ENCODE assay signal across 6 cellular contexts in genomic region chr15:42228981-42229380, GRCh38. TPM values are rescaled to one million over a fixed set of nuclear protein-coding genes. Genes with fewer than 3 reads are reported as not detected.
DNase-seq lines count a peak whose midpoint lies in the region; ATAC-seq and TF ChIP-seq lines count a peak whose summit lies in the region.
"Not testable (repeated sequence)": the region's sequence is repeated elsewhere in the genome, so short reads cannot be mapped to it uniquely, and the experiment has no call there.

No MANE protein-coding gene starts in this region.

- H3K9me3 Mint-ChIP-seq in CD14-positive monocyte; activated T-helper 17 cell treated with anti-CD3 and anti-CD28 coated beads, Interleukin-2, amount 50 U/mL, for 72 hours; activated naive CD8-positive, alpha-beta T cell treated with anti-CD3 and anti-CD28 coated beads, Interleukin-2, amount 50 U/mL, for 24 hours; nephron progenitor cell; stimulated activated effector memory CD8-positive, alpha-beta T cell treated with anti-CD3 and anti-CD28 coated beads, Interleukin-12 subunit alpha, Interleukin-12 subunit beta, amount 100 ng/mL, for 72 hours: not testable (repeated sequence)

- DNase-seq in CD14-positive monocyte (ENCODE audit: low spot score); activated naive CD8-positive, alpha-beta T cell treated with anti-CD3 and anti-CD28 coated beads, Interleukin-2, amount 50 U/mL, for 24 hours; nephron progenitor cell; stimulated activated effector memory CD8-positive, alpha-beta T cell treated with anti-CD3 and anti-CD28 coated beads, Interleukin-12 subunit alpha, Interleukin-12 subunit beta, amount 100 ng/mL, for 72 hours (ENCODE audit: low spot score in 2 of 2): not testable (repeated sequence)

- not testable (repeated sequence) for TF ChIP-seq CTCF in CD14-positive monocyte (IDR thresholded peaks at IDR 0.05); VCaP (conservative IDR thresholded peaks at IDR 0.05); nephron progenitor cell (IDR thresholded peaks at IDR 0.05)

- not testable (repeated sequence) for H3K4me3 Mint-ChIP-seq in CD14-positive monocyte; activated T-helper 17 cell treated with anti-CD3 and anti-CD28 coated beads, Interleukin-2, amount 50 U/mL, for 72 hours; activated naive CD8-positive, alpha-beta T cell treated with anti-CD3 and anti-CD28 coated beads, Interleukin-2, amount 50 U/mL, for 24 hours; nephron progenitor cell; stimulated activated effector memory CD8-positive, alpha-beta T cell treated with anti-CD3 and anti-CD28 coated beads, Interleukin-12 subunit alpha, Interleukin-12 subunit beta, amount 100 ng/mL, for 72 hours

- ATAC-seq in activated T-helper 17 cell treated with anti-CD3 and anti-CD28 coated beads, Interleukin-2, amount 50 U/mL, for 72 hours (replicated peaks); activated naive CD8-positive, alpha-beta T cell treated with anti-CD3 and anti-CD28 coated beads, Interleukin-2, amount 50 U/mL, for 24 hours; stimulated activated effector memory CD8-positive, alpha-beta T cell treated with anti-CD3 and anti-CD28 coated beads, Interleukin-12 subunit alpha, Interleukin-12 subunit beta, amount 100 ng/mL, for 72 hours: not testable (repeated sequence)

- H3K27me3 Mint-ChIP-seq in CD14-positive monocyte (ENCODE audit: low read depth in 3 of 3); activated T-helper 17 cell treated with anti-CD3 and anti-CD28 coated beads, Interleukin-2, amount 50 U/mL, for 72 hours; activated naive CD8-positive, alpha-beta T cell treated with anti-CD3 and anti-CD28 coated beads, Interleukin-2, amount 50 U/mL, for 24 hours; nephron progenitor cell (ENCODE audit: low read depth, poor library complexity): not testable (repeated sequence)

- H3K36me3 Mint-ChIP-seq in CD14-positive monocyte (peaks cover 84 to 96% of the 10 kb centered on the region in 2 donors), nephron progenitor cell (ENCODE audit: low read depth) (peaks cover 52% of the 10 kb centered on the region)
- H3K36me3 Mint-ChIP-seq in activated T-helper 17 cell treated with anti-CD3 and anti-CD28 coated beads, Interleukin-2, amount 50 U/mL, for 72 hours (ENCODE audit: low read depth), result peaks cover 99% of the 10 kb centered on the region
- H3K36me3 Mint-ChIP-seq in activated naive CD8-positive, alpha-beta T cell treated with anti-CD3 and anti-CD28 coated beads, Interleukin-2, amount 50 U/mL, for 24 hours (ENCODE audit: low read depth), result peaks cover 22% of the 10 kb centered on the region
- peaks cover 96% of the 10 kb centered on the region for H3K36me3 Mint-ChIP-seq in stimulated activated effector memory CD8-positive, alpha-beta T cell treated with anti-CD3 and anti-CD28 coated beads, Interleukin-12 subunit alpha, Interleukin-12 subunit beta, amount 100 ng/mL, for 72 hours

- H3K27ac ChIP-seq in VCaP, result peak overlapping the region; percentile 74

- intact Hi-C loops in CD14-positive monocyte (cut with micrococcal nuclease), result not testable (repeated sequence)

- not testable (repeated sequence) for H3K4me1 Mint-ChIP-seq in CD14-positive monocyte; activated T-helper 17 cell treated with anti-CD3 and anti-CD28 coated beads, Interleukin-2, amount 50 U/mL, for 72 hours; activated naive CD8-positive, alpha-beta T cell treated with anti-CD3 and anti-CD28 coated beads, Interleukin-2, amount 50 U/mL, for 24 hours; nephron progenitor cell; stimulated activated effector memory CD8-positive, alpha-beta T cell treated with anti-CD3 and anti-CD28 coated beads, Interleukin-12 subunit alpha, Interleukin-12 subunit beta, amount 100 ng/mL, for 72 hours

- H3K27ac Mint-ChIP-seq in CD14-positive monocyte (peak overlapping the region in 4 of 7 donors; percentile 8 to 77 (median 48)), nephron progenitor cell (peak overlapping the region; percentile 1)
- peak overlapping the region; percentile 71 for H3K27ac Mint-ChIP-seq in activated T-helper 17 cell treated with anti-CD3 and anti-CD28 coated beads, Interleukin-2, amount 50 U/mL, for 72 hours
- H3K27ac Mint-ChIP-seq in activated naive CD8-positive, alpha-beta T cell treated with anti-CD3 and anti-CD28 coated beads, Interleukin-2, amount 50 U/mL, for 24 hours, result peak overlapping the region; percentile 83
- peak overlapping the region; percentile 58 for H3K27ac Mint-ChIP-seq in stimulated activated effector memory CD8-positive, alpha-beta T cell treated with anti-CD3 and anti-CD28 coated beads, Interleukin-12 subunit alpha, Interleukin-12 subunit beta, amount 100 ng/mL, for 72 hours

RNA-seq across cellular contexts. Expression of gene VPS39, which starts 20.9 kb away (rescaled TPM):
- polyA plus RNA-seq in CD14-positive monocyte, result 10 to 100 TPM; 16.8 to 25.8 TPM
- total RNA-seq in activated T-helper 17 cell treated with anti-CD3 and anti-CD28 coated beads, Interleukin-2, amount 50 U/mL, for 72 hours, result 10 to 100 TPM; 54.6 to 73.6 TPM

RNA-seq across cellular contexts. Expression of gene GANC, which starts 44.0 kb away (rescaled TPM):
- polyA plus RNA-seq in CD14-positive monocyte, result 10 to 100 TPM; 14.5 to 21.1 TPM
- total RNA-seq in activated T-helper 17 cell treated with anti-CD3 and anti-CD28 coated beads, Interleukin-2, amount 50 U/mL, for 72 hours, result 10 to 100 TPM; 27.6 to 29.2 TPM

RNA-seq across cellular contexts. Expression of gene TMEM87A, which starts 44.3 kb away (rescaled TPM):
- 10 to 100 TPM; 39.3 to 49.4 TPM for polyA plus RNA-seq in CD14-positive monocyte
- total RNA-seq in activated T-helper 17 cell treated with anti-CD3 and anti-CD28 coated beads, Interleukin-2, amount 50 U/mL, for 72 hours, result 10 to 100 TPM; 43.5 to 46.8 TPM

Comparison
In these comparisons a context has a peak if more than half of its experiments do, and no peak if none do; other contexts are left out.
1. H3K27ac Mint-ChIP-seq: peak in every context shown above with its lines; median percentile 83 in activated naive CD8-positive, alpha-beta T cell treated with anti-CD3 and anti-CD28 coated beads, Interleukin-2, amount 50 U/mL, for 24 hours; 71 in activated T-helper 17 cell treated with anti-CD3 and anti-CD28 coated beads, Interleukin-2, amount 50 U/mL, for 72 hours; 58 in stimulated activated effector memory CD8-positive, alpha-beta T cell treated with anti-CD3 and anti-CD28 coated beads, Interleukin-12 subunit alpha, Interleukin-12 subunit beta, amount 100 ng/mL, for 72 hours; 48 in CD14-positive monocyte; 1 in nephron progenitor cell.